In genomic region chr6:138107752-138108592, GRCh38 we compare ENCODE assay signal across 9 cellular contexts. TPM values are rescaled to one million over a fixed set of nuclear protein-coding genes. Genes with fewer than 3 reads are reported as not detected.
DNase-seq lines count a peak whose midpoint lies in the region; ATAC-seq and TF ChIP-seq lines count a peak whose summit lies in the region.
"Had no signal": no experiment of that assay in that cellular context is flagged by ENCODE, and none has a peak within 500 bp of the region (broad histone marks: within the 10 kb centered on the region; RNA-seq: fewer than 3 reads in every experiment).

No MANE protein-coding gene starts in this region.

- DNase-seq in NCI-H2107 treated with DMSO at 0.1 percent for 48 hours (lab: John Stamatoyannopoulos, UW; ENCODE audit: unreplicated experiment) (peak; percentile 84), NCI-H2107 (lab: John Stamatoyannopoulos, UW) (no peak), T-helper 17 cell (no peak), epithelial cell of proximal tubule (ENCODE audit: low read depth) (no peak), A172 (ENCODE audit: low spot score) (no peak), HEK293T (ENCODE audit: extremely low spot score) (no peak)
- DNase-seq in naive thymus-derived CD4-positive, alpha-beta T cell, result peak in 4 of 9 donors; percentile 11 to 21 (median 16)
- DNase-seq: DND-41 had no signal

- ATAC-seq in HG03354 (IDR thresholded peaks at IDR 0.05; ENCODE audit: poor library complexity, severe bottlenecking, unreplicated experiment), result peak; percentile 5
- ATAC-seq in T-helper 17 cell, result peak; percentile 26
- peak; percentile 12 for ATAC-seq in naive thymus-derived CD4-positive, alpha-beta T cell

- peak overlapping the region; percentile 85 for H3K27ac Mint-ChIP-seq in T-helper 17 cell
- peak overlapping the region in 6 of 9 donors; percentile 43 to 85 (median 56) for H3K27ac Mint-ChIP-seq in naive thymus-derived CD4-positive, alpha-beta T cell

- peaks cover 29% of the 10 kb centered on the region for H3K4me1 Mint-ChIP-seq in T-helper 17 cell
- H3K4me1 Mint-ChIP-seq in naive thymus-derived CD4-positive, alpha-beta T cell, result peaks cover 14 to 27% (median 20%) of the 10 kb centered on the region in 7 donors

- CTCF ChIA-PET in naive thymus-derived CD4-positive, alpha-beta T cell (lab: Charles Lee), result interaction anchor here (0.6 to 3.1 kb wide), 7 partner anchors 7 to 1011 kb away, joined by 3 to 58 read pairs (median 4); no protein-coding TSS in a partner anchor
- CTCF ChIA-PET in HEK293T (lab: Yijun Ruan, JAX), result interaction anchor here (0.6 to 2.0 kb wide), 11 partner anchors 10 to 1211 kb away, joined by 3 to 27 read pairs (median 3); no protein-coding TSS in a partner anchor

- peak overlapping the region; percentile 84 for H3K4me3 ChIP-seq in epithelial cell of proximal tubule (ENCODE audit: low read depth, low read length)
- H3K4me3 ChIP-seq in naive thymus-derived CD4-positive, alpha-beta T cell (ENCODE audit: low read length), result peak overlapping the region; percentile 60

- H3K27me3 Mint-ChIP-seq in T-helper 17 cell, result peaks cover 13% of the 10 kb centered on the region
- H3K27me3 Mint-ChIP-seq in naive thymus-derived CD4-positive, alpha-beta T cell, result peaks cover 38 to 55% (median 49%) of the 10 kb centered on the region in 5 donors

- POLR2A ChIA-PET in naive thymus-derived CD4-positive, alpha-beta T cell (lab: Charles Lee), result interaction anchor here (1.1 kb wide), 1 partner anchor 103 kb away, joined by 3 read pairs; no protein-coding TSS in a partner anchor
- POLR2A ChIA-PET in HEK293T (lab: Yijun Ruan, JAX), result interaction anchor here (0.6 to 1.6 kb wide), 2 partner anchors 101 to 103 kb away, joined by 3 to 4 read pairs; no protein-coding TSS in a partner anchor

- intact Hi-C loops in naive thymus-derived CD4-positive, alpha-beta T cell (cut with micrococcal nuclease), result loop anchor here (1.0 to 5.0 kb wide), 14 partner anchors 8 to 1356 kb away; partner anchors contain the start of genes CCDC28A (in 2 of the 2), HEBP2 (in 2 of the 2), ABRACL (in 1 of the 2) and ARFGEF3 (in 1 of the 2)

- TF ChIP-seq CTCF in epithelial cell of proximal tubule (conservative IDR thresholded peaks at IDR 0.05; ENCODE audit: low read depth, low read length), result no peak

- H3K9me3 Mint-ChIP-seq in naive thymus-derived CD4-positive, alpha-beta T cell, result peaks cover 0 to 4% (median 0%) of the 10 kb centered on the region in 11 donors

- H3K4me3 Mint-ChIP-seq in T-helper 17 cell, result peak overlapping the region; percentile 96
- peak overlapping the region; percentile 86 to 97 (median 92) for H3K4me3 Mint-ChIP-seq in naive thymus-derived CD4-positive, alpha-beta T cell

- H3K27me3 ChIP-seq in naive thymus-derived CD4-positive, alpha-beta T cell (ENCODE audit: control insufficient read depth in 2 of 2, insufficient read depth in 2 of 2, low read length in 2 of 2), result peaks cover 0 to 6% of the 10 kb centered on the region in 2 donors

- no peaks in the 10 kb centered on the region for H3K36me3 Mint-ChIP-seq in T-helper 17 cell (ENCODE audit: low read depth)
- H3K36me3 Mint-ChIP-seq in naive thymus-derived CD4-positive, alpha-beta T cell, result no peaks in the 10 kb centered on the region

- H3K27ac ChIP-seq in naive thymus-derived CD4-positive, alpha-beta T cell (ENCODE audit: low read depth, low read length), result no peak overlapping the region

- no peaks in the 10 kb centered on the region for H3K36me3 ChIP-seq in naive thymus-derived CD4-positive, alpha-beta T cell (ENCODE audit: control insufficient read depth in 2 of 3, insufficient read depth in 3 of 3, low read length in 3 of 3)

- H3K4me1 ChIP-seq in naive thymus-derived CD4-positive, alpha-beta T cell (ENCODE audit: control insufficient read depth in 2 of 2, insufficient read depth in 2 of 2, low read length in 2 of 2), result peaks cover 8 to 10% of the 10 kb centered on the region in 2 donors

- no peaks in the 10 kb centered on the region for H3K9me3 ChIP-seq in T-helper 17 cell (ENCODE audit: control insufficient read depth, low read length, poor library complexity, severe bottlenecking)
- no peaks in the 10 kb centered on the region for H3K9me3 ChIP-seq in naive thymus-derived CD4-positive, alpha-beta T cell (ENCODE audit: control insufficient read depth in 2 of 3, low read length in 3 of 3)

TF ChIP-seq in HEK293T, 16 proteins besides CTCF, POLR2A, EP300 and RAD21:
- TF ChIP-seq TARDBP (IDR thresholded peaks at IDR 0.05) (no peak), ARNT (IDR thresholded peaks at IDR 0.05) (no peak), HDGF (IDR thresholded peaks at IDR 0.05; ENCODE audit: borderline replicate concordance) (no peak), ZNF384 (IDR thresholded peaks at IDR 0.05) (no peak), L3MBTL2 (conservative IDR thresholded peaks at IDR 0.05) (no peak), SP1 (IDR thresholded peaks at IDR 0.05) (no peak), ELF4 (IDR thresholded peaks at IDR 0.05) (no peak), FOXA1 (IDR thresholded peaks at IDR 0.05) (no peak), FOXK2 (IDR thresholded peaks at IDR 0.05) (no peak), PKNOX1 (IDR thresholded peaks at IDR 0.05) (no peak), SUZ12 (IDR thresholded peaks at IDR 0.05) (no peak), CTBP1 (IDR thresholded peaks at IDR 0.05; ENCODE audit: borderline replicate concordance) (no peak), BHLHE40 (IDR thresholded peaks at IDR 0.05; ENCODE audit: borderline replicate concordance) (no peak), FOXM1 (IDR thresholded peaks at IDR 0.05; ENCODE audit: borderline replicate concordance) (no peak), NFRKB (IDR thresholded peaks at IDR 0.05) (no peak), LEF1 (IDR thresholded peaks at IDR 0.05; ENCODE audit: borderline replicate concordance) (no peak)

RNA-seq across cellular contexts. Expression of gene PERP, which starts 0.8 kb away (rescaled TPM):
- total RNA-seq in T-helper 17 cell (1 to 10 TPM; 4.3 to 5.7 TPM), epithelial cell of proximal tubule (65.6 and 68.0 TPM in 2 replicates)
- 1 to 10 TPM in 2 of 5 experiments, under 1 TPM in 3; 0.45 to 5.9 (median 0.46) TPM for total RNA-seq in naive thymus-derived CD4-positive, alpha-beta T cell
- polyA plus RNA-seq in naive thymus-derived CD4-positive, alpha-beta T cell, result under 1 TPM; 0.11 to 0.17 TPM
- 71.5 and 96.5 TPM in 2 replicates for total RNA-seq in A172 (2014; rRNA removed; shearing (Covaris generic))

RNA-seq across cellular contexts. Expression of gene ARFGEF3, which starts 53.8 kb away (rescaled TPM):
- under 1 TPM in 1 of 2 donors, not detected in 1; 0.03 TPM for total RNA-seq in T-helper 17 cell
- 7.8 and 9.5 TPM in 2 replicates for total RNA-seq in epithelial cell of proximal tubule
- total RNA-seq in naive thymus-derived CD4-positive, alpha-beta T cell, result under 1 TPM in 3 of 5 experiments, not detected in 2; 0.02 to 0.15 (median 0.03) TPM
- not detected for polyA plus RNA-seq in naive thymus-derived CD4-positive, alpha-beta T cell
- total RNA-seq in A172 (2014; rRNA removed; shearing (Covaris generic)), result 3.1 and 3.5 TPM in 2 replicates
